ENCODE assay signal across 8 cellular contexts in the genomic region with DNA sequence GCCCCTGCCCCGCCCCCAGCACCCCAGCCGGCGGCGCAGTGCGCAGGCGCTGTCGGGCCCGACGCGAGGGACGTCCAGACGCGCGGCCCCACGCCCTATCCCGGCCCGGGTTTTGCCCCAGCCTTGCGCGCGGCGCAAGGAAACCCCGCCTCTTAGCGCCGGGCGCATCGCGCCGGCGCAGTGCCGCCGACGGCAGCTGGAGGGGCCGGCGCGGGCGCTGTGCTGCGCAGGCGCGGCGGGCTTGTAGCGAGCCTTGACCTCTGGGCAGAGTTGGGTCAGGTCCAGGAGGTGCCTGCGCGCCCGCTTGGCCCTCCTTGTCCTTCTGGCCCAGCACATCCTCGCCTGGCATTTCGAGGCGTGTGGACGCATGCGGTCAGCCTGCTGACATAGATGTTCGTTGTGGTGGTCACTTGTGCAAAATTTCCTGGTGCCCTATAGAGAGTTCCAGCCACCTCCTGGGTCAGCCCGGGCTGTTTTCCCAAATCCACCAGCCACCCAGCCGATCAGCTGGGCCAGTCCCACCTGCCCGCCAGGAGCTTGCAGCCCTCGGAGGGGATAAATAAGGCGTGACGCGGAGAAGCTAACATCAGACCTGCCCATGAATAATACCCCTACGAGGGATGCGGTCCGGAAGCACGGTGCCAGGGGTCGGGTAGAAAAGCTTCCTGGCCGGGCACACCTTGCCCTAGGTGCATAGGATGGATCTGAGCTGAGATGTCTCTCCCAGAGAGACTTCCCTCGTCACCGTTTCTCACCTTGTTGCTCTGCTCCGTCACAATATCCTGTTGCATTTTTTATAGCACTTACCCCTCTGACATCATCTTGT. TPM values are rescaled to one million over a fixed set of nuclear protein-coding genes. Genes with fewer than 3 reads are reported as not detected.
DNase-seq lines count a peak whose midpoint lies in the region; ATAC-seq and TF ChIP-seq lines count a peak whose summit lies in the region.

No MANE protein-coding gene starts in this region.

- peaks cover 32% of the 10 kb centered on the region for H3K4me1 Mint-ChIP-seq in T-helper 1 cell treated with Interleukin-12 subunit alpha and Interleukin-12 subunit beta and Interleukin-4 antibody, amounts not matched to agents 30 μg/mL and 1 μg/mL, for 36 hours (ENCODE audit: low read depth)

- peak in 1 of 2 donors; percentile 59 for TF ChIP-seq POLR2A in uterus (IDR thresholded peaks at IDR 0.05)

- peak overlapping the region; percentile 97 for H3K4me3 Mint-ChIP-seq in T-helper 1 cell treated with Interleukin-12 subunit alpha and Interleukin-12 subunit beta and Interleukin-4 antibody, amounts not matched to agents 30 μg/mL and 1 μg/mL, for 36 hours

- H3K4me3 ChIP-seq in right cardiac atrium (ENCODE audit: low read length) = peak overlapping the region; percentile 77
- peak overlapping the region; percentile 64 to 75 for H3K4me3 ChIP-seq in uterus

- H3K27me3 ChIP-seq in right cardiac atrium (ENCODE audit: control insufficient read depth, insufficient read depth) = no peaks in the 10 kb centered on the region
- no peaks in the 10 kb centered on the region for H3K27me3 ChIP-seq in uterus

- peak overlapping the region; percentile 93 for H3K27ac Mint-ChIP-seq in T-helper 1 cell treated with Interleukin-12 subunit alpha and Interleukin-12 subunit beta and Interleukin-4 antibody, amounts not matched to agents 30 μg/mL and 1 μg/mL, for 36 hours

- ATAC-seq in GM18498 (IDR thresholded peaks at IDR 0.05; ENCODE audit: unreplicated experiment) (peak; percentile 95), HG02870 (IDR thresholded peaks at IDR 0.05; ENCODE audit: unreplicated experiment) (peak; percentile 89), right cardiac atrium (peak; percentile 98 to 99)

- intact Hi-C loops in right cardiac atrium (cut with DNase I) (loop anchor here in 1 of 4 donors (10.0 kb wide), 1 partner anchor 148 kb away; no protein-coding TSS in a partner anchor), uterus (cut with DNase I; ENCODE audit: low total_unique reads) (no loop called here)

- H3K27me3 Mint-ChIP-seq in T-helper 1 cell treated with Interleukin-12 subunit alpha and Interleukin-12 subunit beta and Interleukin-4 antibody, amounts not matched to agents 30 μg/mL and 1 μg/mL, for 36 hours (ENCODE audit: low read depth) = no peaks in the 10 kb centered on the region

- H3K9me3 Mint-ChIP-seq in T-helper 1 cell treated with Interleukin-12 subunit alpha and Interleukin-12 subunit beta and Interleukin-4 antibody, amounts not matched to agents 30 μg/mL and 1 μg/mL, for 36 hours = no peaks in the 10 kb centered on the region

- H3K4me1 ChIP-seq in right cardiac atrium (ENCODE audit: control insufficient read depth, insufficient read depth, low read length) (peaks cover 3% of the 10 kb centered on the region), uterus (no peaks in the 10 kb centered on the region)

- peak overlapping the region; percentile 90 for H3K27ac ChIP-seq in angular gyrus (ENCODE audit: low read depth, low read length)
- peak overlapping the region; percentile 72 for H3K27ac ChIP-seq in right cardiac atrium (ENCODE audit: low read length)
- peak overlapping the region; percentile 65 to 81 for H3K27ac ChIP-seq in uterus

- peak in 2 of 4 experiments; percentile 30 to 42 for TF ChIP-seq CTCF in uterus (IDR thresholded peaks at IDR 0.05)

- H3K9me3 ChIP-seq in right cardiac atrium (ENCODE audit: control insufficient read depth, low read length) (no peaks in the 10 kb centered on the region), uterus (no peaks in the 10 kb centered on the region)

- peaks cover 12% of the 10 kb centered on the region for H3K36me3 Mint-ChIP-seq in T-helper 1 cell treated with Interleukin-12 subunit alpha and Interleukin-12 subunit beta and Interleukin-4 antibody, amounts not matched to agents 30 μg/mL and 1 μg/mL, for 36 hours (ENCODE audit: low read depth)

- no peaks in the 10 kb centered on the region for H3K36me3 ChIP-seq in uterus

- 15% methylated on average over 66 of the region's 66 CpGs for WGBS in right cardiac atrium

- DNase-seq in NCI-H1694 (lab: John Stamatoyannopoulos, UW) (peak; percentile 52), right cardiac atrium (peak; percentile 95 to 98 (median 98)), putamen (ENCODE audit: low spot score) (peak; percentile 95), uterus (peak; percentile 88 to 93)

RNA-seq across cellular contexts. Expression of gene PRELID3B, which starts 0.4 kb away (rescaled TPM):
- total RNA-seq in right cardiac atrium = 10 to 100 TPM; 32.1 to 49.0 (median 41.3) TPM
- polyA plus RNA-seq in right cardiac atrium = 18.3 TPM
- 10 to 100 TPM; 13.3 to 44.3 (median 31.9) TPM for total RNA-seq in uterus

RNA-seq across cellular contexts. Expression of gene ATP5F1E, which starts 10.9 kb away (rescaled TPM):
- total RNA-seq in right cardiac atrium (100 to 1,000 TPM; 109 to 131 (median 121) TPM), uterus (10 to 100 TPM in 2 of 4 donors, 1 to 10 TPM in 2; 5.6 to 42.4 (median 21.1) TPM)
- 131 TPM for polyA plus RNA-seq in right cardiac atrium

RNA-seq across cellular contexts. Expression of gene TUBB1, which starts 23.8 kb away (rescaled TPM):
- total RNA-seq in right cardiac atrium (under 1 TPM in 3 of 4 donors, not detected in 1; 0.11 to 0.17 (median 0.12) TPM), uterus (under 1 TPM in 2 of 4 donors, not detected in 2; 0.26 to 0.48 TPM)
- 0.09 TPM for polyA plus RNA-seq in right cardiac atrium

RNA-seq across cellular contexts. Expression of gene CTSZ, which starts 36.0 kb away (rescaled TPM):
- 100 to 1,000 TPM; 136 to 166 (median 142) TPM for total RNA-seq in right cardiac atrium
- 149 TPM for polyA plus RNA-seq in right cardiac atrium
- 100 to 1,000 TPM in 2 of 4 donors, 10 to 100 TPM in 2; 68.7 to 160 (median 109) TPM for total RNA-seq in uterus

Comparison
In these comparisons a context has a peak if more than half of its experiments do, and no peak if none do; other contexts are left out.
1. Peak in every context shown above with its lines: DNase-seq, ATAC-seq, H3K4me3 ChIP-seq and H3K27ac ChIP-seq.